ENCODE assay signal across 9 cellular contexts in the genomic region with DNA sequence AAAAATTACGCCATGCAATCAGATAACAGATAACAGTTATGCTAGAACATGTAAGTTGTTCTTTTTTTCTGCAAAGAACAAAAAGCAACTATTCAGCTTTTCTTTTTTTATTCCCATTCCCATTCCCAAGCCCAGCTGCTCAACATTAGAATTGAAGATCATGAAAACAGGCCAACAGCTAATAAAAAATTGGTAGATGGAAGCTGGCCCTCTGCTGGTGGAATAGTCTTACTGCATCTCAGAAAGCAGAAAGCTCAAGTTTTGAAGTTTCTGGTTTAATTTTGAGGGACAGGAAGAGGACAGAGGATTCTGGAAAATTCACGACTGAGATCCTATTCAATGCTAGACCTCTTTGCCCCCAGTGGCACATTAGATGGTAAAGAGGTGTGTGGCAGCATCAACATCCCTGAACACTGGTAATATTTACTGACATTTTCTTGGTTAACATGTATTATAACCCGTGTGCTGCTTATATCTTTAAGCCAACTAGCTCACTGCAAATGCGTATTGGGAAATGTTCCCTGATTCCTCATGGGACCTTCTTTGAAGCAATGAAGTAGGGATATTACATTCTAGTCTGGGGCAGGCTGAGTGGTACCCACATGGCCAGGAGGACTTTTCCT.
DNase-seq lines count a peak whose midpoint lies in the region; ATAC-seq, FAIRE-seq and TF ChIP-seq lines count a peak whose summit lies in the region.
"Had no signal": no experiment of that assay in that cellular context is flagged by ENCODE, and none has a peak within 500 bp of the region (broad histone marks: within the 10 kb centered on the region; RNA-seq: fewer than 3 reads in every experiment).

No MANE protein-coding gene starts in this region.

- peaks cover 13% of the 10 kb centered on the region for H3K4me1 Mint-ChIP-seq in astrocyte (ENCODE audit: low read depth, unreplicated experiment)

- H3K4me3 Mint-ChIP-seq in astrocyte (ENCODE audit: unreplicated experiment): peak overlapping the region; percentile 66

- TF ChIP-seq EP300 in HepG2 (IDR thresholded peaks at IDR 0.05; ENCODE audit: low read depth in 2 of 2, low read length in 2 of 2) (no peak), HepG2 (CRISPR knock-in tag; IDR thresholded peaks at IDR 0.05; ENCODE audit: borderline replicate concordance) (no peak)

- DNase-seq in DMS79 treated with DMSO at 0.1 percent for 48 hours (lab: John Stamatoyannopoulos, UW) (peak; percentile 27), DMS79 (lab: John Stamatoyannopoulos, UW) (no peak), LoVo (ENCODE audit: low spot score) (peak; percentile 10), astrocyte (ENCODE audit: low read depth) (peak; percentile 13), HepG2 (ENCODE audit: low spot score) (no peak), D341Med (ENCODE audit: low spot score) (no peak)

- H3K27ac ChIP-seq in astrocyte (ENCODE audit: low read depth, low read length) (no peak overlapping the region), HepG2 (ENCODE audit: extremely low read length, insufficient read depth, low read length) (no peak overlapping the region)
- H3K27ac ChIP-seq: BLaER1 had no signal

- TF ChIP-seq POLR2A in HepG2 (IDR thresholded peaks at IDR 0.05; ENCODE audit: insufficient read depth in 1 of 2, low read depth in 2 of 2, low read length in 2 of 2): no peak

- FAIRE-seq in astrocyte (lab: Jason Lieb, UNC) (no peak), HepG2 (lab: Jason Lieb, UNC) (peak; percentile 21)

- H3K4me2 ChIP-seq in astrocyte (ENCODE audit: low read length) (no peak overlapping the region), HepG2 (ENCODE audit: low read depth, low read length) (no peak overlapping the region)
- H3K4me2 ChIP-seq: BLaER1 had no signal

- no peaks in the 10 kb centered on the region for H3K79me2 ChIP-seq in astrocyte (ENCODE audit: insufficient read depth, low read length)
- no peaks in the 10 kb centered on the region for H3K79me2 ChIP-seq in HepG2 (ENCODE audit: insufficient read depth, low read length)

- no peak overlapping the region for H3K27ac Mint-ChIP-seq in astrocyte (ENCODE audit: unreplicated experiment)

- H3K27me3 Mint-ChIP-seq in astrocyte (ENCODE audit: low read depth, unreplicated experiment): peaks cover 10% of the 10 kb centered on the region

- no peaks in the 10 kb centered on the region for H3K27me3 ChIP-seq in astrocyte (ENCODE audit: insufficient read depth, low read length)
- 0 out of 5 replicates have a peak, but pooled peaks cover 0 to 7% of the 10 kb centered on the region in 2 experiments for H3K27me3 ChIP-seq in HepG2 (ENCODE audit: control insufficient read depth in 1 of 2, insufficient read depth in 2 of 2, low read length in 2 of 2)
- H3K27me3 ChIP-seq: BLaER1 had no signal

- TF ChIP-seq CTCF in astrocyte (IDR thresholded peaks at IDR 0.05; ENCODE audit: insufficient read depth, low read depth, low read length) (peak; percentile 87), HepG2 (CRISPR knock-in tag; IDR thresholded peaks at IDR 0.05) (peak; percentile 55)

- H2AFZ ChIP-seq in astrocyte (ENCODE audit: low read depth, low read length): no peak overlapping the region
- H2AFZ ChIP-seq in HepG2 (ENCODE audit: low read length): no peak overlapping the region

- no peaks in the 10 kb centered on the region for H3K36me3 Mint-ChIP-seq in astrocyte (ENCODE audit: low read depth, unreplicated experiment)

- CTCF ChIA-PET in HepG2 (lab: Yijun Ruan, JAX; ENCODE audit: low intra/inter-chr PET ratio, low total read pairs): interaction anchor here (0.9 kb wide), 1 partner anchor 1074 kb away, joined by 3 read pairs; no protein-coding TSS in a partner anchor

- no TSS peak for BruUV-seq in HepG2 (replicated peaks; lab: Mats Ljungman, UMichigan)

- H3K9ac ChIP-seq in astrocyte (ENCODE audit: low read length): no peak overlapping the region
- H3K9ac ChIP-seq in HepG2 (ENCODE audit: insufficient read depth, low read depth, low read length): no peak overlapping the region
- H3K9ac ChIP-seq: BLaER1 had no signal

- no peaks in the 10 kb centered on the region for H3K9me3 ChIP-seq in astrocyte (ENCODE audit: insufficient read depth, low read depth, low read length)
- H3K9me3 ChIP-seq in HepG2 (ENCODE audit: low read length): no peaks in the 10 kb centered on the region
- H3K9me3 ChIP-seq: BLaER1 had no signal

- no peak for ATAC-seq in HepG2
- ATAC-seq in HG03095 (IDR thresholded peaks at IDR 0.05; ENCODE audit: unreplicated experiment): no peak
- no peak for ATAC-seq in HG03045 (IDR thresholded peaks at IDR 0.05; ENCODE audit: unreplicated experiment)

- H3K36me3 ChIP-seq in astrocyte (ENCODE audit: insufficient read depth, low read length) (no peaks in the 10 kb centered on the region), HepG2 (replicated peaks in 1 of 2; ENCODE audit: control insufficient read depth in 1 of 2, insufficient read depth in 2 of 2, low read length in 2 of 2) (no peaks in the 10 kb centered on the region)
- H3K36me3 ChIP-seq: BLaER1 had no signal

- 30% methylated on average over 4 of the region's 4 CpGs for WGBS in HepG2 (ENCODE audit: low lambda C conversion rate)

- intact Hi-C loops in HepG2 (cut with micrococcal nuclease; ENCODE audit: unreplicated experiment): no loop called here

- in situ Hi-C loops in HepG2 (cut with HindIII; ENCODE audit: extremely low pct_ligation_motif_present, low pct_unique_long_range_greater_than_20kb): loop anchor here (25.0 kb wide), 1 partner anchor 1079 kb away; no protein-coding TSS in a partner anchor

- H3K4me1 ChIP-seq in astrocyte (ENCODE audit: insufficient read depth, low read length) (peaks cover 6% of the 10 kb centered on the region), HepG2 (ENCODE audit: insufficient read depth, low read length) (no peaks in the 10 kb centered on the region)

- no peaks in the 10 kb centered on the region for H3K9me3 Mint-ChIP-seq in astrocyte (ENCODE audit: unreplicated experiment)

- POLR2A ChIA-PET in HepG2 (lab: Yijun Ruan, JAX): no interaction called here

- TF ChIP-seq RAD21 in HepG2 (CRISPR knock-in tag; IDR thresholded peaks at IDR 0.05): no peak

- H3K4me3 ChIP-seq in astrocyte (ENCODE audit: insufficient read depth, low read depth, low read length) (no peak overlapping the region), HepG2 (replicated peaks in 1 of 3; ENCODE audit: insufficient read depth in 1 of 3, low read depth in 2 of 3, low read length in 3 of 3) (no peak overlapping the region)
- H3K4me3 ChIP-seq: BLaER1 had no signal

- no peaks in the 10 kb centered on the region for H4K20me1 ChIP-seq in astrocyte (ENCODE audit: insufficient read depth, low read length)
- no peaks in the 10 kb centered on the region for H4K20me1 ChIP-seq in HepG2 (ENCODE audit: insufficient read depth, low read length)
- H4K20me1 ChIP-seq: BLaER1 had no signal

TF ChIP-seq in HepG2, 621 proteins besides CTCF, POLR2A, EP300 and RAD21:
- no peak for TF ChIP-seq ZNF335 (CRISPR knock-in tag; IDR thresholded peaks at IDR 0.05)
- no peak for TF ChIP-seq POLR2AphosphoS2 (IDR thresholded peaks at IDR 0.05; ENCODE audit: low read depth, low read length)
- peak; percentile 54 for TF ChIP-seq SMC3 (IDR thresholded peaks at IDR 0.05; ENCODE audit: low read length)
- TF ChIP-seq NCOA5 (CRISPR knock-in tag; IDR thresholded peaks at IDR 0.05): no peak
- peak; percentile 25; the same call in 1 of the 2 replicates for TF ChIP-seq STAG1 (CRISPR knock-in tag; IDR thresholded peaks at IDR 0.05)

Comparison
In these comparisons a context has a peak if more than half of its experiments do, and no peak if none do; other contexts are left out.
1. DNase-seq: peak in DMS79 treated with DMSO at 0.1 percent for 48 hours (single experiment), LoVo (single experiment) and astrocyte (single experiment); none in DMS79 (single experiment), HepG2 (single experiment) and D341Med (single experiment).